Comparison of ENCODE assay signal across 1 cellular context in genomic region chr12:109115758-109116610, GRCh38.
TF ChIP-seq lines count a peak whose summit lies in the region.

Gene ACACB (plus strand): TSS chr12:109116587. CDS start chr12:109139406, 22,819 bp downstream.

TF ChIP-seq in HepG2, 621 proteins besides CTCF, POLR2A, EP300 and RAD21 (continued from another document and continues in another):
- TF ChIP-seq ZIK1 (CRISPR knock-in tag; IDR thresholded peaks at IDR 0.05; ENCODE audit: borderline replicate concordance, low read depth) (no peak), PHF20 (CRISPR knock-in tag; IDR thresholded peaks at IDR 0.05) (no peak), CHD4 (IDR thresholded peaks at IDR 0.05; ENCODE audit: borderline replicate concordance, low read length) (no peak), ELF1 (CRISPR knock-in tag; IDR thresholded peaks at IDR 0.05) (peak; percentile 77), NRL (CRISPR knock-in tag; IDR thresholded peaks at IDR 0.05; ENCODE audit: borderline replicate concordance) (peak; percentile 64; the same call in 1 of the 2 replicates), MTA3 (CRISPR knock-in tag; IDR thresholded peaks at IDR 0.05) (no peak), KAT8 (CRISPR knock-in tag; IDR thresholded peaks at IDR 0.05) (peak; percentile 67), PCBP1 (IDR thresholded peaks at IDR 0.05; ENCODE audit: borderline replicate concordance, low read depth, low read length) (no peak), ELF3 (CRISPR knock-in tag; IDR thresholded peaks at IDR 0.05) (peak; percentile 90), NR0B2 (CRISPR knock-in tag; IDR thresholded peaks at IDR 0.05) (peak; percentile 44; the same call in 1 of the 2 replicates), ZNF281 (CRISPR knock-in tag; IDR thresholded peaks at IDR 0.05; ENCODE audit: borderline replicate concordance) (peak; percentile 58; the same call in 1 of the 2 replicates), ZFP82 (CRISPR knock-in tag; IDR thresholded peaks at IDR 0.05; ENCODE audit: borderline replicate concordance) (no peak), SKIL (CRISPR knock-in tag; IDR thresholded peaks at IDR 0.05; ENCODE audit: borderline replicate concordance) (0 out of 2 replicates have a peak, but pooled peaks have one; percentile 12), SRF (IDR thresholded peaks at IDR 0.05; ENCODE audit: low read depth, low read length) (no peak), RNF219 (CRISPR knock-in tag; IDR thresholded peaks at IDR 0.05) (no peak), ZBTB3 (CRISPR knock-in tag; IDR thresholded peaks at IDR 0.05; ENCODE audit: borderline replicate concordance, low read depth) (no peak), PRDM15 (CRISPR knock-in tag; IDR thresholded peaks at IDR 0.05) (no peak), ZNF383 (CRISPR knock-in tag; IDR thresholded peaks at IDR 0.05; ENCODE audit: borderline replicate concordance) (no peak), ARNT (IDR thresholded peaks at IDR 0.05) (no peak), SRY (CRISPR knock-in tag; IDR thresholded peaks at IDR 0.05) (no peak), MIER2 (CRISPR knock-in tag; IDR thresholded peaks at IDR 0.05) (peak; percentile 67; the same call in 1 of the 2 replicates), EED (CRISPR knock-in tag; IDR thresholded peaks at IDR 0.05) (no peak), AGO2 (optimal IDR thresholded peaks at IDR 0.05; ENCODE audit: low read depth, low read length) (no peak), ZNF451 (CRISPR knock-in tag; IDR thresholded peaks at IDR 0.05) (no peak), ZFX (CRISPR knock-in tag; IDR thresholded peaks at IDR 0.05; ENCODE audit: low read depth) (peak; percentile 84), ZNF605 (CRISPR knock-in tag; IDR thresholded peaks at IDR 0.05) (peak; percentile 47; the same call in 1 of the 2 replicates), ZNF512B (CRISPR knock-in tag; IDR thresholded peaks at IDR 0.05; ENCODE audit: borderline replicate concordance) (peak; percentile 98; the same call in 1 of the 2 replicates), REL (CRISPR knock-in tag; conservative IDR thresholded peaks at IDR 0.05) (no peak), FOXO4 (CRISPR knock-in tag; conservative IDR thresholded peaks at IDR 0.05) (no peak), ZNF160 (CRISPR knock-in tag; IDR thresholded peaks at IDR 0.05) (no peak), SIX1 (CRISPR knock-in tag; IDR thresholded peaks at IDR 0.05; ENCODE audit: borderline replicate concordance) (no peak), ZNF720 (CRISPR knock-in tag; IDR thresholded peaks at IDR 0.05) (no peak), GLI4 (CRISPR knock-in tag; IDR thresholded peaks at IDR 0.05; ENCODE audit: borderline replicate concordance) (no peak), SMC3 (IDR thresholded peaks at IDR 0.05; ENCODE audit: low read length) (no peak), LBX2 (CRISPR knock-in tag; IDR thresholded peaks at IDR 0.05; ENCODE audit: borderline replicate concordance) (no peak), ZNF749 (CRISPR knock-in tag; IDR thresholded peaks at IDR 0.05; ENCODE audit: borderline replicate concordance) (no peak), SP2 (CRISPR knock-in tag; IDR thresholded peaks at IDR 0.05) (no peak), POLR2G (IDR thresholded peaks at IDR 0.05; ENCODE audit: low read depth, low read length) (peak; percentile 87), ZNF619 (CRISPR knock-in tag; IDR thresholded peaks at IDR 0.05) (no peak), ZNF816 (CRISPR knock-in tag; IDR thresholded peaks at IDR 0.05; ENCODE audit: borderline replicate concordance) (no peak), ZNF556 (CRISPR knock-in tag; IDR thresholded peaks at IDR 0.05; ENCODE audit: borderline replicate concordance) (peak; percentile 79; the same call in 1 of the 2 replicates), ETV5 (CRISPR knock-in tag; IDR thresholded peaks at IDR 0.05; ENCODE audit: borderline replicate concordance) (peak; percentile 85), ZNF740 (CRISPR knock-in tag; IDR thresholded peaks at IDR 0.05) (0 out of 2 replicates have a peak, but pooled peaks have one; percentile 6), ZNF773 (CRISPR knock-in tag; IDR thresholded peaks at IDR 0.05; ENCODE audit: borderline replicate concordance) (no peak), ZNF607 (CRISPR knock-in tag; IDR thresholded peaks at IDR 0.05; ENCODE audit: borderline replicate concordance) (peak; percentile 52; the same call in 1 of the 2 replicates), HIVEP1 (CRISPR knock-in tag; IDR thresholded peaks at IDR 0.05) (0 out of 2 replicates have a peak, but pooled peaks have one; percentile 62), ZBTB38 (CRISPR knock-in tag; IDR thresholded peaks at IDR 0.05) (no peak), RNF2 (conservative IDR thresholded peaks at IDR 0.05; ENCODE audit: low read depth) (no peak), ZNF282 (IDR thresholded peaks at IDR 0.05; ENCODE audit: partially characterized antibody) (no peak), HNF4A (CRISPR knock-in tag; IDR thresholded peaks at IDR 0.05) (peak; percentile 97), RCOR2 (CRISPR knock-in tag; IDR thresholded peaks at IDR 0.05) (0 out of 2 replicates have a peak, but pooled peaks have one; percentile 37), ZNF264 (CRISPR knock-in tag; IDR thresholded peaks at IDR 0.05) (no peak)
